ENCODE assay signal across 8 cellular contexts in the genomic region with DNA sequence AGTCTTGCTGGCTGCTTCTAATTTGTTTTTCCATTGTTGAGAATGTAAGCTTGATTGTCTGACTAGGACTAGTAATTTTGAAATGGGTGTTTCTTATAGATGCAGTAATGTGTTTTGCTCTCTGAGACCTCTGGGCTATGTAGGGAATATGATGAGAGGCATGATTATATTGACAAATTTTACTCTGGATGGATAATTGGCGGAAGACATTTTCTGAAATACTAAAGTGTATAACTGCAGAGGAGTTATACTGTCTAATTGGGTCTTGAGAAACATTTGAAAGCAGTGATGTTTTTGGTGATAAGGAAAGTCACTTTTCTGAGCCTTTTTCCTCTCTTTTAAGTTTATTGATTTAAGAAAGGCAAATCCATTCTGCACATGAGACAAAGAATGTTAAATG. TPM values are rescaled to one million over a fixed set of nuclear protein-coding genes. Genes with fewer than 3 reads are reported as not detected.
DNase-seq lines count a peak whose midpoint lies in the region; ATAC-seq and TF ChIP-seq lines count a peak whose summit lies in the region.

No MANE protein-coding gene starts in this region.

- H3K4me3 ChIP-seq in breast epithelium (no peak overlapping the region), foreskin fibroblast (ENCODE audit: low read depth in 1 of 2, low read length in 2 of 2) (peak overlapping the region; percentile 73 to 83), upper lobe of left lung (peak overlapping the region in 3 of 4 donors; percentile 83 to 89 (median 87)), heart left ventricle (peak overlapping the region in 5 of 12 donors; percentile 75 to 91 (median 82))

- ATAC-seq in T-cell (replicated peaks in 1 of 4) = no peak
- no peak for ATAC-seq in upper lobe of left lung (ENCODE audit: low FRiP score in 2 of 2)
- ATAC-seq in HG03139 (IDR thresholded peaks at IDR 0.05; ENCODE audit: unreplicated experiment) = no peak
- no peak for ATAC-seq in GM19452 (IDR thresholded peaks at IDR 0.05; ENCODE audit: unreplicated experiment)
- ATAC-seq in heart left ventricle = no peak

- H3K27ac ChIP-seq in breast epithelium = no peak overlapping the region
- H3K27ac ChIP-seq in upper lobe of left lung = no peak overlapping the region
- no peak overlapping the region for H3K27ac ChIP-seq in heart left ventricle

- no peaks in the 10 kb centered on the region for H3K27me3 ChIP-seq in breast epithelium
- no peaks in the 10 kb centered on the region for H3K27me3 ChIP-seq in upper lobe of left lung
- H3K27me3 ChIP-seq in heart left ventricle = no peaks in the 10 kb centered on the region

- H3K4me1 ChIP-seq in breast epithelium (peaks cover 0 to 9% of the 10 kb centered on the region in 2 donors), upper lobe of left lung (peaks cover 16 to 45% (median 24%) of the 10 kb centered on the region in 4 donors), heart left ventricle (peaks cover 0 to 46% (median 28%) of the 10 kb centered on the region in 12 donors)

- H3K9me3 Mint-ChIP-seq in MCF 10A (ENCODE audit: unreplicated experiment) (no peaks in the 10 kb centered on the region), T-cell (no peaks in the 10 kb centered on the region)

- 86 to 94% methylated on average over 1 of the region's 1 CpG for WGBS in upper lobe of left lung, 2 donors
- 91 to 97% (median 94%) methylated on average over 1 of the region's 1 CpG for WGBS in heart left ventricle, 4 donors

- no peak for TF ChIP-seq EP300 in upper lobe of left lung (IDR thresholded peaks at IDR 0.05)

- DNase-seq in MCF 10A (ENCODE audit: unreplicated experiment) (no peak), breast epithelium (ENCODE audit: low spot score in 2 of 2) (no peak), T-cell (no peak), foreskin fibroblast (peak in 1 of 2 donors; percentile 7), upper lobe of left lung (no peak), heart left ventricle (no peak)

- H3K27me3 Mint-ChIP-seq in MCF 10A (ENCODE audit: insufficient read depth, unreplicated experiment) = no peaks in the 10 kb centered on the region
- H3K27me3 Mint-ChIP-seq in T-cell = no peaks in the 10 kb centered on the region

- H3K27ac Mint-ChIP-seq in MCF 10A (ENCODE audit: low read depth, unreplicated experiment) (peak overlapping the region; percentile 98), T-cell (no peak overlapping the region)

- H3K4me3 Mint-ChIP-seq in MCF 10A (ENCODE audit: unreplicated experiment) (peak overlapping the region; percentile 83), T-cell (peak overlapping the region; percentile 94 to 96 (median 96))

- H3K9me3 ChIP-seq in breast epithelium (no peaks in the 10 kb centered on the region), upper lobe of left lung (no peaks in the 10 kb centered on the region), heart left ventricle (no peaks in the 10 kb centered on the region)

- POLR2A ChIA-PET in MCF 10A (lab: Yijun Ruan, JAX) = interaction anchor here (1.3 to 5.1 kb wide), 4 partner anchors 20 to 148 kb away, joined by 3 to 62 read pairs (median 5); a partner anchor contains a TSS
- POLR2A ChIA-PET in T-cell (lab: Charles Lee) = interaction anchor here in 1 of 2 donors (0.6 kb wide), 1 partner anchor 619 kb away, joined by 3 read pairs; no protein-coding TSS in a partner anchor

- no peaks in the 10 kb centered on the region for H3K36me3 ChIP-seq in breast epithelium
- no peaks in the 10 kb centered on the region for H3K36me3 ChIP-seq in upper lobe of left lung
- no peaks in the 10 kb centered on the region for H3K36me3 ChIP-seq in heart left ventricle

- intact Hi-C loops in MCF 10A (cut with micrococcal nuclease) = loop anchor here (5.0 kb wide), 1 partner anchor 107 kb away; no protein-coding TSS in a partner anchor
- intact Hi-C loops in breast epithelium (cut with DNase I; ENCODE audit: low total_unique reads) = loop anchor here (10.0 kb wide), 1 partner anchor 141 kb away; no protein-coding TSS in a partner anchor
- intact Hi-C loops in heart left ventricle (cut with DNase I) = no loop called here

- TF ChIP-seq POLR2A in breast epithelium (IDR thresholded peaks at IDR 0.05) (no peak), upper lobe of left lung (IDR thresholded peaks at IDR 0.05) (no peak), heart left ventricle (IDR thresholded peaks at IDR 0.05) (no peak)

- H3K36me3 Mint-ChIP-seq in MCF 10A (ENCODE audit: insufficient read depth, unreplicated experiment) = no peaks in the 10 kb centered on the region
- no peaks in the 10 kb centered on the region for H3K36me3 Mint-ChIP-seq in T-cell

- TF ChIP-seq CTCF in MCF 10A (IDR thresholded peaks at IDR 0.05; ENCODE audit: unreplicated experiment) (no peak), breast epithelium (IDR thresholded peaks at IDR 0.05) (no peak), foreskin fibroblast (IDR thresholded peaks at IDR 0.05; ENCODE audit: low read depth, low read length) (no peak), upper lobe of left lung (IDR thresholded peaks at IDR 0.05) (no peak), heart left ventricle (IDR thresholded peaks at IDR 0.05) (no peak)

- H3K4me1 Mint-ChIP-seq in MCF 10A (ENCODE audit: insufficient read depth, unreplicated experiment) (peaks cover 12% of the 10 kb centered on the region), T-cell (peaks cover 35 to 59% (median 51%) of the 10 kb centered on the region in 3 donors)

- CTCF ChIA-PET in MCF 10A (lab: Yijun Ruan, JAX) = interaction anchor here (0.7 to 7.4 kb wide), 2 partner anchors 135 to 1171 kb away, joined by 4 to 114 read pairs; no protein-coding TSS in a partner anchor
- CTCF ChIA-PET in T-cell (lab: Charles Lee) = interaction anchor here (3.5 kb wide), 2 partner anchors 136 kb away, joined by 19 to 27 read pairs; no protein-coding TSS in a partner anchor

- no TSS peak for BruUV-seq in MCF 10A (replicated peaks; lab: Mats Ljungman, UMichigan)

RNA-seq across cellular contexts. Expression of a gene that starts 1.8 kb away (rescaled TPM):
- total RNA-seq in MCF 10A (2022) = 52.7 and 61.0 TPM in 2 replicates
- total RNA-seq in breast epithelium = 10 to 100 TPM; 59.4 to 76.4 (median 76.2) TPM
- 10 to 100 TPM; 36.4 to 60.1 (median 42.6) TPM for total RNA-seq in T-cell
- total RNA-seq in upper lobe of left lung = 100 to 1,000 TPM in 4 of 6 donors, 10 to 100 TPM in 2; 50.3 to 131 (median 114) TPM
- total RNA-seq in heart left ventricle = 10 to 100 TPM; 54.9 to 74.4 (median 61.7) TPM
- polyA plus RNA-seq in heart left ventricle = 10 to 100 TPM; 26.1 to 38.0 TPM

Comparison
In these comparisons a context has a peak if more than half of its experiments do, and no peak if none do; other contexts are left out.
1. H3K4me3 ChIP-seq: peak in foreskin fibroblast (2 of 2) and upper lobe of left lung (3 of 4); none in breast epithelium (0 of 3).
2. intact Hi-C loops: an anchor here in MCF 10A (5.0 kb wide) and breast epithelium (10.0 kb wide); none called in heart left ventricle.